ENCODE assay signal across 16 cellular contexts in the genomic region with DNA sequence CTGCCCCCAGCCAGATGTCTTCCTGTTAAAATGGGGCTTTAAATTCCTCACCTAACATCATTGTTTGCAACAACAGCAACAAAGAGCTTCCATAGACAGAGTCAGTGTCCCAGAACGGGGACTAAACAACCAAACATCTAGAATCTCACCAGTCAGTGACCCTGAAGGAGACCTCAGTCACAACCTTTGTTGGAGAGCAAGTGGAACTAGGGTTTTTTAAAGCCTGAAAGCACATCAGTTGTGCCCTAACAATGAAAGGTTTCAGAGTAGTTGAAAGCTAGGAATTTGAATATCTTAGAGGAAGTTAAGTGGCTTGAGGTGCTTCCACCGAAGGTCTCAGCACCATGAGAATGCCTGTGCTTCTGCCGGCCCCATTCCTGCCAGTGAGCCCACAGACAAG. TPM values are rescaled to one million over a fixed set of nuclear protein-coding genes. Genes with fewer than 3 reads are reported as not detected.
DNase-seq lines count a peak whose midpoint lies in the region; ATAC-seq and TF ChIP-seq lines count a peak whose summit lies in the region.
"Had no signal": no experiment of that assay in that cellular context is flagged by ENCODE, and none has a peak within 500 bp of the region (broad histone marks: within the 10 kb centered on the region; RNA-seq: fewer than 3 reads in every experiment).

No MANE protein-coding gene starts in this region.

- ATAC-seq in HG02678 (IDR thresholded peaks at IDR 0.05; ENCODE audit: unreplicated experiment): peak; percentile 34
- peak; percentile 10 for ATAC-seq in activated B cell treated with CpG ODN at 0.5 μM for 24 hours (ENCODE audit: low read depth)
- no peak for ATAC-seq in HG03571 (IDR thresholded peaks at IDR 0.05; ENCODE audit: unreplicated experiment)
- ATAC-seq: activated T-helper 17 cell treated with anti-CD3 and anti-CD28 coated beads, Interleukin-2, amount 50 U/mL, for 72 hours; right cardiac atrium; stimulated activated naive CD8-positive, alpha-beta T cell treated with anti-CD3 and anti-CD28 coated beads, Interleukin-15, amount 100 ng/mL, for 72 hours had no signal

- POLR2A ChIA-PET in activated B cell treated with CpG ODN at 0.5 μM for 24 hours (lab: Charles Lee): interaction anchor here (0.5 to 2.2 kb wide), 4 partner anchors 8 to 76 kb away, joined by 5 to 19 read pairs (median 6); partner anchors contain the start of genes ACAD10 and BRAP

- H3K36me3 Mint-ChIP-seq in activated B cell treated with CpG ODN at 0.5 μM for 24 hours (ENCODE audit: low read depth): peaks cover 2% of the 10 kb centered on the region

- no peaks in the 10 kb centered on the region for H3K27me3 Mint-ChIP-seq in activated B cell treated with CpG ODN at 0.5 μM for 24 hours

- peaks cover 92% of the 10 kb centered on the region for H3K4me1 Mint-ChIP-seq in activated B cell treated with CpG ODN at 0.5 μM for 24 hours

- no peak overlapping the region for H3K4me3 ChIP-seq in GM12865 (ENCODE audit: low read depth, low read length)

- H3K9me3 Mint-ChIP-seq in activated B cell treated with CpG ODN at 0.5 μM for 24 hours: no peaks in the 10 kb centered on the region
- H3K9me3 Mint-ChIP-seq: activated T-helper 17 cell treated with anti-CD3 and anti-CD28 coated beads, Interleukin-2, amount 50 U/mL, for 72 hours; stimulated activated naive CD8-positive, alpha-beta T cell treated with anti-CD3 and anti-CD28 coated beads, Interleukin-15, amount 100 ng/mL, for 72 hours; T-helper 1 cell treated with Interleukin-12 subunit alpha and Interleukin-12 subunit beta and Interleukin-4 antibody, amounts not matched to agents 30 μg/mL and 1 μg/mL, for 36 hours had no signal

- CTCF ChIA-PET in activated B cell treated with CpG ODN at 0.5 μM for 24 hours (lab: Charles Lee): interaction anchor here (2.5 to 5.1 kb wide), 2 partner anchors 9 to 51 kb away, joined by 7 to 41 read pairs; no protein-coding TSS in a partner anchor

- TF ChIP-seq CTCF in GM12865 (IDR thresholded peaks at IDR 0.05; ENCODE audit: insufficient read depth, low read depth, low read length, missing control alignments): no peak
- no peak for TF ChIP-seq CTCF in activated B cell treated with CpG ODN at 0.5 μM for 24 hours (IDR thresholded peaks at IDR 0.05)

- intact Hi-C loops in activated B cell treated with CpG ODN at 0.5 μM for 24 hours (cut with micrococcal nuclease): loop anchor here (2.0 to 10.0 kb wide), 2 partner anchors 13 to 77 kb away; partner anchors contain the start of genes ACAD10 and BRAP

- DNase-seq in GM12865 (ENCODE audit: low read depth): peak; percentile 62
- DNase-seq in activated B cell treated with CpG ODN at 0.5 μM for 24 hours: no peak
- peak; percentile 54 for DNase-seq in renal cortical epithelial cell (ENCODE audit: low read depth)
- DNase-seq in GDM1 (lab: John Stamatoyannopoulos, UW): no peak
- DNase-seq in T-helper 2 cell: no peak
- DNase-seq: COR-L47; dermis blood vessel endothelial cell; NCI-H1092; NCI-H2081; NCI-H510A treated with DMSO at 0.1 percent for 48 hours; stimulated activated naive CD8-positive, alpha-beta T cell treated with anti-CD3 and anti-CD28 coated beads, Interleukin-15, amount 100 ng/mL, for 72 hours had no signal

- peak overlapping the region; percentile 78 for H3K4me3 Mint-ChIP-seq in activated B cell treated with CpG ODN at 0.5 μM for 24 hours
- H3K4me3 Mint-ChIP-seq: activated T-helper 17 cell treated with anti-CD3 and anti-CD28 coated beads, Interleukin-2, amount 50 U/mL, for 72 hours; stimulated activated naive CD8-positive, alpha-beta T cell treated with anti-CD3 and anti-CD28 coated beads, Interleukin-15, amount 100 ng/mL, for 72 hours; T-helper 1 cell treated with Interleukin-12 subunit alpha and Interleukin-12 subunit beta and Interleukin-4 antibody, amounts not matched to agents 30 μg/mL and 1 μg/mL, for 36 hours had no signal

- H3K27ac Mint-ChIP-seq in activated B cell treated with CpG ODN at 0.5 μM for 24 hours: peak overlapping the region; percentile 92
- H3K27ac Mint-ChIP-seq: activated T-helper 17 cell treated with anti-CD3 and anti-CD28 coated beads, Interleukin-2, amount 50 U/mL, for 72 hours; stimulated activated naive CD8-positive, alpha-beta T cell treated with anti-CD3 and anti-CD28 coated beads, Interleukin-15, amount 100 ng/mL, for 72 hours; T-helper 1 cell treated with Interleukin-12 subunit alpha and Interleukin-12 subunit beta and Interleukin-4 antibody, amounts not matched to agents 30 μg/mL and 1 μg/mL, for 36 hours had no signal

RNA-seq across cellular contexts. Expression of gene ALDH2, which starts 5.0 kb away (rescaled TPM):
- total RNA-seq in activated B cell treated with CpG ODN at 0.5 μM for 24 hours (36.0 and 37.4 TPM in 2 replicates), renal cortical epithelial cell (18.7 and 23.4 TPM in 2 replicates)

Comparison
In these comparisons a context has a peak if more than half of its experiments do, and no peak if none do; other contexts are left out.
1. DNase-seq: peak in GM12865 (single experiment) and renal cortical epithelial cell (single experiment); none in activated B cell treated with CpG ODN at 0.5 μM for 24 hours (single experiment), GDM1 (single experiment) and T-helper 2 cell (0 of 5).